Comparison of ENCODE assay signal across 1 cellular context in the genomic region with DNA sequence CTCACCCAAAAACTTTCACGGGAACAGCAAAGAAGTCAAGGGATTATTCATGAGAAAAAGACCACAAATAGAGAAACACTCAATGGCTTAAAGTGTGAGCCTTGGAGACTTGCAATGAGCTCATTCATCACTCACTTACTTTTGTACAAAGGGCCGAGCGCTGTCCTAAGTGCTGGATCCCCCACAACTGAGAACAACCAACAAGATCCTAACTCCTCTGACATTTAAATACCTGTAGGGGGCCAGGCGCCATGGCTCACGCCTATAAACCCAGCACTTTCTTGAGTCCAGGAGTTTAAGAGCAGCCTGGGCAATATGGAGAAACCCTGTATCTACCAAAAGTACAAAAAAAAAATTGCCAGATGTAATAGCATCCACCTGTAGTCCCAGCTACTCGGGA.
TF ChIP-seq lines count a peak whose summit lies in the region.

No MANE protein-coding gene starts in this region.

TF ChIP-seq in HepG2, 621 proteins besides CTCF, POLR2A, EP300 and RAD21 (continued from another document):
- TF ChIP-seq REST (IDR thresholded peaks at IDR 0.05; ENCODE audit: borderline replicate concordance in 1 of 2, low read depth in 1 of 2, low read length in 2 of 2) = peak; percentile 19 to 89
- TF ChIP-seq, protein P1, sequence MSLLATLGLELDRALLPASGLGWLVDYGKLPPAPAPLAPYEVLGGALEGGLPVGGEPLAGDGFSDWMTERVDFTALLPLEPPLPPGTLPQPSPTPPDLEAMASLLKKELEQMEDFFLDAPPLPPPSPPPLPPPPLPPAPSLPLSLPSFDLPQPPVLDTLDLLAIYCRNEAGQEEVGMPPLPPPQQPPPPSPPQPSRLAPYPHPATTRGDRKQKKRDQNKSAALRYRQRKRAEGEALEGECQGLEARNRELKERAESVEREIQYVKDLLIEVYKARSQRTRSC (CRISPR knock-in tag; IDR thresholded peaks at IDR 0.05; ENCODE audit: low read depth) = no peak
